Comparison of ENCODE assay signal across 2 cellular contexts in genomic region chr12:131611416-131612091, GRCh38.
TF ChIP-seq lines count a peak whose summit lies in the region.

No MANE protein-coding gene starts in this region.

TF ChIP-seq in HepG2, 621 proteins besides CTCF, POLR2A, EP300 and RAD21:
- TF ChIP-seq CREB1 (IDR thresholded peaks at IDR 0.05) (peak; percentile 36), CREB1 (CRISPR knock-in tag; IDR thresholded peaks at IDR 0.05) (no peak), ZNF709 (CRISPR knock-in tag; IDR thresholded peaks at IDR 0.05) (no peak)

TF ChIP-seq in H1, 55 proteins besides CTCF, POLR2A, EP300 and RAD21:
- no peak for TF ChIP-seq TAF7 (optimal IDR thresholded peaks at IDR 0.05; ENCODE audit: borderline replicate concordance, low read depth, low read length)
- TF ChIP-seq TAF1 (IDR thresholded peaks at IDR 0.05; ENCODE audit: low read depth, low read length), result no peak
- TF ChIP-seq GABPA (IDR thresholded peaks at IDR 0.05; ENCODE audit: borderline replicate concordance, insufficient read depth, low read length), result no peak
